In the genomic region with DNA sequence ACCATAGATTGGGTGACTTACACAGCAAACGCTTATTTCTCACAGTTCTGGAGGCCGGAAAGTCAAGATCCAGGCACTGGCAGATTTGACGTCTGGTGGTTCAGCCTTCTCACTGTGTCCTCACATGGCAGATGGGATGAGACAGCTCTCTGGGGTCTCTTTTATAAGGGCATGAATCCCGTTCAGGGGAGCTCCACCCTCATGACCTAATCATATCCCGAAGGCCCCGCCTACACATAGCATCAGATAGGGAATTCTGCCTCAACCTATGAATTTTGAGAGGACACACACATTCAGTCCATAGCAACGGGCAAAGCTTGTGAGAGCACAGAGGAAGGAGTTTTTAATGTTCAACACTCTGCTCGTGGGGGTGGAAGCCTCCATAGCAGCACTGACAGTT, we compare ENCODE assay signal across 21 cellular contexts. TPM values are rescaled to one million over a fixed set of nuclear protein-coding genes. Genes with fewer than 3 reads are reported as not detected.
DNase-seq lines count a peak whose midpoint lies in the region; ATAC-seq and TF ChIP-seq lines count a peak whose summit lies in the region.
"Had no signal": no experiment of that assay in that cellular context is flagged by ENCODE, and none has a peak within 500 bp of the region (broad histone marks: within the 10 kb centered on the region; RNA-seq: fewer than 3 reads in every experiment).

No MANE protein-coding gene starts in this region.

- no peak overlapping the region for H3K27ac Mint-ChIP-seq in effector memory CD8-positive, alpha-beta T cell
- H3K27ac Mint-ChIP-seq: activated CD8-positive, alpha-beta T cell treated with anti-CD3 and anti-CD28 coated beads, Interleukin-2, amount 10 ng/mL, durations not matched to agents 7 days and 5 days had no signal

- H3K9me3 ChIP-seq in ascending aorta (no peaks in the 10 kb centered on the region), subcutaneous abdominal adipose tissue (ENCODE audit: control insufficient read depth in 5 of 5, low read length in 5 of 5) (no peaks in the 10 kb centered on the region)
- H3K9me3 ChIP-seq: left lung had no signal

- peaks cover 21% of the 10 kb centered on the region for H3K4me1 ChIP-seq in ACC112 (ENCODE audit: control insufficient read depth, insufficient read depth, low read length, unreplicated experiment)
- H3K4me1 ChIP-seq in ascending aorta, result peaks cover 30 to 80% of the 10 kb centered on the region in 2 donors
- peaks cover 13 to 62% (median 55%) of the 10 kb centered on the region in 5 donors for H3K4me1 ChIP-seq in subcutaneous abdominal adipose tissue (ENCODE audit: control insufficient read depth in 5 of 5, insufficient read depth in 5 of 5, low read length in 5 of 5)

- no peaks in the 10 kb centered on the region for H3K4me1 Mint-ChIP-seq in effector memory CD8-positive, alpha-beta T cell (ENCODE audit: low read depth in 2 of 2)

- no peak overlapping the region for H3K9ac ChIP-seq in subcutaneous abdominal adipose tissue (ENCODE audit: low read length in 5 of 5)

- H3K27me3 Mint-ChIP-seq in effector memory CD8-positive, alpha-beta T cell, result peaks cover 8 to 22% of the 10 kb centered on the region in 2 donors

- H3K4me3 Mint-ChIP-seq in effector memory CD8-positive, alpha-beta T cell, result no peak overlapping the region
- H3K4me3 Mint-ChIP-seq: activated CD8-positive, alpha-beta T cell treated with anti-CD3 and anti-CD28 coated beads, Interleukin-2, amount 10 ng/mL, durations not matched to agents 7 days and 5 days had no signal

- no peaks in the 10 kb centered on the region for H3K9me3 Mint-ChIP-seq in effector memory CD8-positive, alpha-beta T cell

- intact Hi-C loops in ascending aorta (cut with DNase I), result loop anchor here (5.0 to 10.0 kb wide), 2 partner anchors 38 to 65 kb away; no protein-coding TSS in a partner anchor

- H2AFZ ChIP-seq in ACC112 (ENCODE audit: low read length, unreplicated experiment), result no peak overlapping the region

- H3K36me3 Mint-ChIP-seq in effector memory CD8-positive, alpha-beta T cell (ENCODE audit: insufficient read depth), result no peaks in the 10 kb centered on the region

- ATAC-seq in HG03039 (IDR thresholded peaks at IDR 0.05; ENCODE audit: unreplicated experiment), result no peak
- no peak for ATAC-seq in HG02571 (IDR thresholded peaks at IDR 0.05; ENCODE audit: unreplicated experiment)
- no peak for ATAC-seq in effector memory CD8-positive, alpha-beta T cell (replicated peaks)
- ATAC-seq: activated CD8-positive, alpha-beta T cell treated with anti-CD3 and anti-CD28 coated beads, Interleukin-2, amount 10 ng/mL, durations not matched to agents 7 days and 5 days; esophagus mucosa had no signal

- no peak for TF ChIP-seq CTCF in ascending aorta (IDR thresholded peaks at IDR 0.05)

- DNase-seq in ascending aorta (ENCODE audit: low spot score in 2 of 2) (no peak), myocyte (ENCODE audit: low read depth) (peak; percentile 21), Kasumi-1 (lab: John Stamatoyannopoulos, UW) (no peak)
- DNase-seq in effector memory CD8-positive, alpha-beta T cell, result no peak
- DNase-seq: ACHN; activated CD8-positive, alpha-beta T cell treated with anti-CD3 and anti-CD28 coated beads, Interleukin-2, amount 10 ng/mL, durations not matched to agents 7 days and 5 days; activated T-cell treated with anti-CD3 and anti-CD28 coated beads, Interleukin-2, amount 50 U/mL, for 1 hour; amniotic stem cell; caudate nucleus; effector CD4-positive, alpha-beta T cell; glutamatergic neuron; HCEC 1CT; left lung; NCI-H524; occipital lobe had no signal

- H3K79me2 ChIP-seq in ACC112 (ENCODE audit: control insufficient read depth, insufficient read depth, low read length, unreplicated experiment), result no peaks in the 10 kb centered on the region

- H3K27ac ChIP-seq in ACC112 (ENCODE audit: low read depth, low read length) (peak overlapping the region; percentile 48; the same call in 1 of the 2 replicates), ascending aorta (peak overlapping the region; percentile 73 to 82), subcutaneous abdominal adipose tissue (ENCODE audit: low read depth, low read length) (peak overlapping the region; percentile 17)
- H3K27ac ChIP-seq: C4-2B had no signal

- H3K4me3 ChIP-seq in ACC112 (ENCODE audit: low read depth, low read length) (no peak overlapping the region), ascending aorta (no peak overlapping the region), subcutaneous abdominal adipose tissue (ENCODE audit: low read depth in 1 of 5, low read length in 5 of 5) (no peak overlapping the region)
- H3K4me3 ChIP-seq: left lung had no signal

- H3K27me3 ChIP-seq in ACC112 (ENCODE audit: insufficient read depth, low read length), result no peaks in the 10 kb centered on the region
- H3K27me3 ChIP-seq in ascending aorta, result no peaks in the 10 kb centered on the region
- H3K27me3 ChIP-seq in subcutaneous abdominal adipose tissue (ENCODE audit: control insufficient read depth in 5 of 5, insufficient read depth in 4 of 5, low read length in 5 of 5), result no peaks in the 10 kb centered on the region
- H3K27me3 ChIP-seq: left lung had no signal

- H3K36me3 ChIP-seq in ACC112 (ENCODE audit: insufficient read depth, low read length) (no peaks in the 10 kb centered on the region), ascending aorta (no peaks in the 10 kb centered on the region), subcutaneous abdominal adipose tissue (ENCODE audit: control insufficient read depth in 5 of 5, insufficient read depth in 5 of 5, low read length in 5 of 5) (peaks cover 0 to 12% (median 5%) of the 10 kb centered on the region in 5 donors)
- H3K36me3 ChIP-seq: left lung had no signal

RNA-seq across cellular contexts. Expression of a gene that starts 27.5 kb away (rescaled TPM):
- total RNA-seq in ascending aorta, result 44.0 TPM
- 20.1 and 25.0 TPM in 2 replicates for total RNA-seq in myocyte
- 50.2 TPM for polyA plus RNA-seq in myocyte (2012)
- total RNA-seq: activated CD8-positive, alpha-beta T cell treated with anti-CD3 and anti-CD28 coated beads, Interleukin-2, amount 10 ng/mL, durations not matched to agents 7 days and 5 days had no signal

Comparison
In these comparisons a context has a peak if more than half of its experiments do, and no peak if none do; other contexts are left out.
1. H3K27ac ChIP-seq: peak in every context shown above with its lines; median percentile 78 in ascending aorta; 48 in ACC112; 17 in subcutaneous abdominal adipose tissue.